Comparison of ENCODE assay signal across 9 cellular contexts in the genomic region with DNA sequence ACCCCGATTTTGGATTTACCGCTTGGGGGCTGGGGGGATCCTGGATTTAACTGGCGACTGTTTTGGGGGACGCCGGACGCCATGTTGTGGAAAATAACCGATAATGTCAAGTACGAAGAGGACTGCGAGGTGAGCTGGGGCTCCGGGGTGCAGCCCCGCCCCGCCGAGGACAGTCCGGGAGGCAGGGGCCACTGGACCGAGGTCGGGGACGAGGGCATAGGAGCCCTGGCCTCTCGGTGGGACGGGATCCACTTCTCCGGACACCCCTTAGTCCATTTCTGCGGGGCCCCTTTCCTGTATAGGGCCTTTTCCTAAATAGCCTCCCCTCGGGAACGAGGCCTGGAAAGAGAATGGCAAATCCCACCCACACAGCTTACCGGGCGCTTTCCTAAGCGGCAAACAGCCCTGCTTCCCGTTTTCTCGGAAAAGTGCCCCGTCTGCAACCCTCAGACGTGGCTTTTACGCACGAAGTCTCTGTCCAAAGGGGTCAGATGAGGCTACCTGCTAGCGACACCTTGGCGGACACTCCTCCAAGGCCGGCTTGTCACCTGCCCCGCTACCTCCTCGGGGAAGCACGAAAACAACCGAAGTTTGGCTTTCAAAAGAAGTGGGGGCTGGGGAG.
A peak's percentile ranks its signal among the peaks of the same experiment; 100 is the strongest.
DNase-seq lines count a peak whose midpoint lies in the region; ATAC-seq and TF ChIP-seq lines count a peak whose summit lies in the region.
"Had no signal": no experiment of that assay in that cellular context is flagged by ENCODE, and none has a peak within 500 bp of the region (broad histone marks: within the 10 kb centered on the region; RNA-seq: fewer than 3 reads in every experiment).

No MANE protein-coding gene starts in this region.

- H3K27ac Mint-ChIP-seq in stimulated activated naive CD8-positive, alpha-beta T cell treated with anti-CD3 and anti-CD28 coated beads, Interleukin-15, amount 100 ng/mL, for 72 hours, result peak overlapping the region in 1 of 2 donors; percentile 27

- no peak for ATAC-seq in stimulated activated naive CD8-positive, alpha-beta T cell treated with anti-CD3 and anti-CD28 coated beads, Interleukin-15, amount 100 ng/mL, for 72 hours
- ATAC-seq in stimulated activated naive CD8-positive, alpha-beta T cell treated with anti-CD3 and anti-CD28 coated beads, Interleukin-15, Interleukin-2, amounts not matched to agents 100 U/mL and 50 U/mL, for 24 hours, result no peak
- ATAC-seq in GM21381 (IDR thresholded peaks at IDR 0.05; ENCODE audit: unreplicated experiment) (no peak), GM18505 (IDR thresholded peaks at IDR 0.05; ENCODE audit: unreplicated experiment) (no peak)

- TF ChIP-seq CTCF in brain microvascular endothelial cell (IDR thresholded peaks at IDR 0.05; ENCODE audit: low read depth, low read length, missing control alignments), result no peak

- no peaks in the 10 kb centered on the region for H3K36me3 ChIP-seq in brain microvascular endothelial cell (replicated peaks)
- H3K36me3 ChIP-seq in mucosa of rectum (ENCODE audit: control insufficient read depth in 2 of 2, insufficient read depth in 2 of 2, low read length in 2 of 2), result no peaks in the 10 kb centered on the region

- H3K4me3 ChIP-seq in brain microvascular endothelial cell (ENCODE audit: low read depth, low read length) (peak overlapping the region; percentile 56), mucosa of rectum (ENCODE audit: low read length in 2 of 2) (peak overlapping the region; percentile 57 to 67)

- peak overlapping the region; percentile 66 to 69 for H3K4me3 Mint-ChIP-seq in stimulated activated naive CD8-positive, alpha-beta T cell treated with anti-CD3 and anti-CD28 coated beads, Interleukin-15, amount 100 ng/mL, for 72 hours

- peaks cover 100% of the 10 kb centered on the region for H3K27me3 Mint-ChIP-seq in stimulated activated naive CD8-positive, alpha-beta T cell treated with anti-CD3 and anti-CD28 coated beads, Interleukin-15, amount 100 ng/mL, for 72 hours

- in situ Hi-C loops in brain microvascular endothelial cell (cut with HindIII; ENCODE audit: low pct_ligation_motif_present, low sequenced_read_pairs), result no loop called here

- peaks cover 67% of the 10 kb centered on the region for H3K27me3 ChIP-seq in brain microvascular endothelial cell (replicated peaks)
- H3K27me3 ChIP-seq in mucosa of rectum (ENCODE audit: control insufficient read depth in 2 of 2, insufficient read depth in 2 of 2, low read length in 2 of 2), result peaks cover 33 to 56% of the 10 kb centered on the region in 2 donors

- no peaks in the 10 kb centered on the region for H3K9me3 Mint-ChIP-seq in stimulated activated naive CD8-positive, alpha-beta T cell treated with anti-CD3 and anti-CD28 coated beads, Interleukin-15, amount 100 ng/mL, for 72 hours

- peak overlapping the region in 1 of 2 donors; percentile 48 for H3K9ac ChIP-seq in mucosa of rectum (ENCODE audit: low read depth in 1 of 2, low read length in 2 of 2)

- no peaks in the 10 kb centered on the region for H3K9me3 ChIP-seq in mucosa of rectum (ENCODE audit: control insufficient read depth in 2 of 2, low read length in 2 of 2)

- H3K4me1 ChIP-seq in mucosa of rectum (ENCODE audit: control insufficient read depth in 2 of 2, insufficient read depth in 2 of 2, low read length in 2 of 2), result peaks cover 8 to 16% of the 10 kb centered on the region in 2 donors

- no peak for TF ChIP-seq POLR2A in GM18505 (IDR thresholded peaks at IDR 0.05; ENCODE audit: borderline replicate concordance, extremely low read depth, insufficient read depth, insufficient read length)

- peaks cover 32% of the 10 kb centered on the region for H3K4me1 Mint-ChIP-seq in stimulated activated naive CD8-positive, alpha-beta T cell treated with anti-CD3 and anti-CD28 coated beads, Interleukin-15, amount 100 ng/mL, for 72 hours

- no peak overlapping the region for H3K27ac ChIP-seq in brain microvascular endothelial cell
- H3K27ac ChIP-seq in mucosa of rectum (ENCODE audit: low read depth in 2 of 2, low read length in 2 of 2), result no peak overlapping the region

- no peak for DNase-seq in stimulated activated naive CD8-positive, alpha-beta T cell treated with anti-CD3 and anti-CD28 coated beads, Interleukin-15, amount 100 ng/mL, for 72 hours
- DNase-seq in stimulated activated naive CD8-positive, alpha-beta T cell treated with anti-CD3 and anti-CD28 coated beads, Interleukin-15, Interleukin-2, amounts not matched to agents 100 U/mL and 50 U/mL, for 24 hours, result no peak
- DNase-seq in brain microvascular endothelial cell (no peak), NCI-H1930 (lab: John Stamatoyannopoulos, UW) (no peak)
- no peak for DNase-seq in activated CD4-positive, CD25-positive, alpha-beta regulatory T cell (lab: John Stamatoyannopoulos, UW)
- DNase-seq: stimulated activated naive CD4-positive, alpha-beta T cell had no signal
